ENCODE assay signal across 1 cellular context in the genomic region with DNA sequence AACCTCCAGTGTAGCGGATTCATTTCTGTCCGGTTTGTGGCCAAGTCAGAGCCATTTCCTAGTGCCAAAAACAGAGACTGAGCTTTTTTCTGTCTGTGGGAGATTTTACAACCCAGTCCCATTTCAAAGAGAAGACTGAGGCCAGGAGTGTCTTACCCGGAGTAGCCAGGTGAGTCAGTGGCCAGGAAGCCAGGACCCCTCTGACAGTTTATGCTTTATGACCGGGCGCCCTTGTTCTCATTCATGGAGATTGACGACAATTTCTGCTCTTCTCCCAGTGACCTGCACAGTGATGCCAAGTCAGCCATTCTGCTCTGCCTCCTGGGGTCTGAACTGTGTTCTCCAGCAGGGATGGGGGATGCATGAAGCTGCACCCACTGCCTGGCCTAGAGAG.
TF ChIP-seq lines count a peak whose summit lies in the region.

No MANE protein-coding gene starts in this region.

TF ChIP-seq in endothelial cell of umbilical vein, 7 proteins besides CTCF, POLR2A, EP300 and RAD21:
- TF ChIP-seq POLR2AphosphoS5 (IDR thresholded peaks at IDR 0.05; ENCODE audit: insufficient read depth, low read depth, low read length) (no peak), EZH2 (IDR thresholded peaks at IDR 0.05; ENCODE audit: borderline replicate concordance, low read depth, low read length, severe bottlenecking) (no peak), JUN (IDR thresholded peaks at IDR 0.05; ENCODE audit: borderline replicate concordance, insufficient read depth, insufficient read length, low read depth) (no peak), FOS (IDR thresholded peaks at IDR 0.05; ENCODE audit: borderline replicate concordance, insufficient read depth, low read length) (no peak), GATA2 (IDR thresholded peaks at IDR 0.05; ENCODE audit: insufficient read depth, insufficient read length, low read depth, low read length) (no peak), MYC (IDR thresholded peaks at IDR 0.05; ENCODE audit: low read depth, low read length) (no peak)
- TF ChIP-seq, protein P1, sequence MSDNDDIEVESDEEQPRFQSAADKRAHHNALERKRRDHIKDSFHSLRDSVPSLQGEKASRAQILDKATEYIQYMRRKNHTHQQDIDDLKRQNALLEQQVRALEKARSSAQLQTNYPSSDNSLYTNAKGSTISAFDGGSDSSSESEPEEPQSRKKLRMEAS (IDR thresholded peaks at IDR 0.05; ENCODE audit: insufficient read depth, insufficient read length) = no peak
